In the genomic region with DNA sequence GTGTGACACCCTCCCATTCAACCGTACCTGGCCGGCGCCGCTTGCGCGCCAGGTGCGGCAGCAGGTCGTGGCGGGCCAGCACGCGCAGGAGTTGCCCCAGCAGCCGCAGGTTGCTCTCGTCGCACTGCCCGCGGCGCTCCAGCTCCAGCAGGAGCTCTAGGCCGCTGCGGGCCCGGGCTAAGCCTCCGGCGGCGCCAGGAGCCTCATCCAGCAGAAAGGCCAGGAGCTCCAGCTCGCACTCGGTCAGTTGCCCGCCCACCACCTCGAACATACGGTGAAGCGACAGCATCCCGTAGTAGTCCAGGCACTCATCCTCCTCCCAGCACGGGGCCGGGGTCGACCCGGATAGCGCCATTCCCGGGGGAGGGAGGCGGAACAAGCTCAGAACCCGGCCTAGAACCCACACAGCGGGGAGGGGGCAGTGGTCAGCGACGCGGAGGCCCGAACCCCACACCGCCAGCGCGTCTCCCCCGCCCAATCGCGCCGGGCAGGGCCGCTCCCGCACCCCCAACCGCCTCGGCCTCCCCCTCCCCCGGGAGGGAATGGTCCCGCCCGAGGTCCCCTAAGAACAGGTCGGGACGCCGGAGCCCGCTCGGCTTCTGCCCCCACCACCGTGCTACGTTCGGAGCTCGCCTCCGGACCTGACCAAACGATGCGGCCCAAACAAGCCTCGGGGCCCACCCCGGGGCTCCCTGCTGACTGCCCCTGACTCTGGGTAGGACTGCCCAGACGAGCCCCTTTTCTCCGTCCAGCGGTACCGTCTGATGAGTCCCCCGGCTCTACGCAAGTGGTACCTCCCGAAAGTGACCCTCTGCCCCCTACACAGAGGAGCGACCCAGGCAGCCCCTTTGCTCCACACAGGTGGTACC, we compare ENCODE assay signal across 1 cellular context.
TF ChIP-seq lines count a peak whose summit lies in the region.

No MANE protein-coding gene starts in this region.

TF ChIP-seq in IMR-90, 13 proteins besides CTCF, POLR2A, EP300 and RAD21:
- TF ChIP-seq, protein P1, sequence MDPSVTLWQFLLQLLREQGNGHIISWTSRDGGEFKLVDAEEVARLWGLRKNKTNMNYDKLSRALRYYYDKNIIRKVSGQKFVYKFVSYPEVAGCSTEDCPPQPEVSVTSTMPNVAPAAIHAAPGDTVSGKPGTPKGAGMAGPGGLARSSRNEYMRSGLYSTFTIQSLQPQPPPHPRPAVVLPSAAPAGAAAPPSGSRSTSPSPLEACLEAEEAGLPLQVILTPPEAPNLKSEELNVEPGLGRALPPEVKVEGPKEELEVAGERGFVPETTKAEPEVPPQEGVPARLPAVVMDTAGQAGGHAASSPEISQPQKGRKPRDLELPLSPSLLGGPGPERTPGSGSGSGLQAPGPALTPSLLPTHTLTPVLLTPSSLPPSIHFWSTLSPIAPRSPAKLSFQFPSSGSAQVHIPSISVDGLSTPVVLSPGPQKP (IDR thresholded peaks at IDR 0.05; ENCODE audit: borderline replicate concordance, low read depth, low read length), result no peak
- TF ChIP-seq BHLHE40 (IDR thresholded peaks at IDR 0.05; ENCODE audit: low read depth, low read length) (peak; percentile 58), MAZ (IDR thresholded peaks at IDR 0.05; ENCODE audit: borderline replicate concordance, low read depth, low read length) (peak; percentile 53; the same call in 1 of the 2 replicates), CHD1 (IDR thresholded peaks at IDR 0.05; ENCODE audit: low read depth, low read length) (peak; percentile 30; the same call in 1 of the 2 replicates), FOS (IDR thresholded peaks at IDR 0.05; ENCODE audit: low read depth, low read length) (no peak)
